16 cellular contexts compared by ENCODE assay signal in the genomic region with DNA sequence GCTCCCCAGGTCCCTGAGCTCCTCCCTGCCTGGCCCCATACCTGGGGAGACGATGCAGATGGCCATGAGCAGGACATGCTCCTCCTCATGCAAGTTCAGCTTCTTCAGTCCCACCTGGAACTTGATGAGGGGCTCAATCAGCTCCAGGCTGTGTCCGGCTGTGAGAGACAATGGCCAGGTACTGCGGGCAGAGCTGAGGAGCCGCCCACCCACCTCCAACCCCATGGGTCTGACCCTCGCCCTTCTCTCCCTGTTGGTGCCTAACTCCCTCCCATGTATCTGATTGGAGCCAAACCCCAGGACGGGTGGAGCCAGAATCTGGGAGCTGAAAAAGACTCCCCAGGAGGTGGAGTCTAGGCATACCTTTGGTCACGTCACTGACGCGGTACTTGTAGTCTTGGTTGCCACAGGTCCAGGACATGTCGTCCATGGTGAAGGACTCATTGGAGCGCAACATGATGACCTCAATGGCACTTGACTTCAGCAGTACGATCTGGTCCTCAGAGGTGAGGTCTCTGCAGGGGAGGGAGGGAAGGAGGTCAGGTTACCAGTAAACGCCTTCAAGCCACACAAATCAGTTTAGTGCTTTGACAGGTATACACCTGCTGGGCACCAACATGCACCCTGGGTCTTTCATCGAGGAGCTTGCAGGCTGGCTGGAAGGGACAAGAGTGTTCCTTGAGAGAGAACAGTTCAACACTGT. TPM values are rescaled to one million over a fixed set of nuclear protein-coding genes. Genes with fewer than 3 reads are reported as not detected.
DNase-seq lines count a peak whose midpoint lies in the region; FAIRE-seq and TF ChIP-seq lines count a peak whose summit lies in the region.
"Had no signal": no experiment of that assay in that cellular context is flagged by ENCODE, and none has a peak within 500 bp of the region (broad histone marks: within the 10 kb centered on the region; RNA-seq: fewer than 3 reads in every experiment).

No MANE protein-coding gene starts in this region.

- peaks cover 0 to 8% (median 7%) of the 10 kb centered on the region in 4 donors for H3K4me1 ChIP-seq in sigmoid colon
- H3K4me1 ChIP-seq: HAP-1 had no signal

- WGBS in sigmoid colon, 2 donors: 92 to 95% methylated on average over 14 of the region's 14 CpGs

- FAIRE-seq in urothelium cell line (lab: Jason Lieb, UNC): no peak
- FAIRE-seq: G401.6, GM12891 had no signal

- no peak overlapping the region for H3K4me3 Mint-ChIP-seq in activated T-helper 1 cell treated with anti-CD3 and anti-CD28 coated beads, Interleukin-12 subunit alpha, Interleukin-12 subunit beta, Interleukin-2, Interleukin-4 antibody, amounts not matched to agents 30 ng/mL and 10 ng/mL and 1 ng/mL, durations not matched to agents 14 hours and 24 hours and 36 hours
- H3K4me3 Mint-ChIP-seq in glutamatergic neuron (ENCODE audit: unreplicated experiment): no peak overlapping the region

- intact Hi-C loops in activated T-helper 1 cell treated with anti-CD3 and anti-CD28 coated beads, Interleukin-12 subunit alpha, Interleukin-12 subunit beta, Interleukin-2, Interleukin-4 antibody, amounts not matched to agents 30 ng/mL and 10 ng/mL and 1 ng/mL, durations not matched to agents 14 hours and 24 hours and 36 hours (cut with micrococcal nuclease): no loop called here
- intact Hi-C loops in sigmoid colon (cut with DNase I): no loop called here

- H3K36me3 ChIP-seq in sigmoid colon: no peaks in the 10 kb centered on the region
- H3K36me3 ChIP-seq: HAP-1 had no signal

- H3K9me3 ChIP-seq in sigmoid colon: no peaks in the 10 kb centered on the region
- H3K9me3 ChIP-seq: HAP-1 had no signal

- H3K27me3 ChIP-seq in sigmoid colon: no peaks in the 10 kb centered on the region

- no peak for TF ChIP-seq POLR2A in sigmoid colon (IDR thresholded peaks at IDR 0.05)

- H3K9me3 Mint-ChIP-seq in activated T-helper 1 cell treated with anti-CD3 and anti-CD28 coated beads, Interleukin-12 subunit alpha, Interleukin-12 subunit beta, Interleukin-2, Interleukin-4 antibody, amounts not matched to agents 30 ng/mL and 10 ng/mL and 1 ng/mL, durations not matched to agents 14 hours and 24 hours and 36 hours: no peaks in the 10 kb centered on the region
- H3K9me3 Mint-ChIP-seq in glutamatergic neuron (ENCODE audit: unreplicated experiment): peaks cover 4% of the 10 kb centered on the region

- DNase-seq in NCI-H146 (lab: John Stamatoyannopoulos, UW): peak; percentile 32
- no peak for DNase-seq in NCI-H146 treated with DMSO at 0.1 percent for 48 hours (lab: John Stamatoyannopoulos, UW; ENCODE audit: unreplicated experiment)
- DNase-seq in NCI-H2029 (lab: John Stamatoyannopoulos, UW): peak; percentile 54
- no peak for DNase-seq in activated T-helper 1 cell treated with anti-CD3 and anti-CD28 coated beads, Interleukin-12 subunit alpha, Interleukin-12 subunit beta, Interleukin-2, Interleukin-4 antibody, amounts not matched to agents 30 ng/mL and 10 ng/mL and 1 ng/mL, durations not matched to agents 14 hours and 24 hours and 36 hours (ENCODE audit: low spot score)
- peak; percentile 58 for DNase-seq in sigmoid colon
- DNase-seq in urothelium cell line (ENCODE audit: low spot score): no peak
- no peak for DNase-seq in ACHN
- DNase-seq in glutamatergic neuron: no peak
- DNase-seq: NCI-H2171; NCI-H524; NK-92 treated with Interleukin-12 subunit alpha and Interleukin-12 subunit beta, amount 100 ng/mL, for 24 hours had no signal

- H3K4me1 Mint-ChIP-seq in activated T-helper 1 cell treated with anti-CD3 and anti-CD28 coated beads, Interleukin-12 subunit alpha, Interleukin-12 subunit beta, Interleukin-2, Interleukin-4 antibody, amounts not matched to agents 30 ng/mL and 10 ng/mL and 1 ng/mL, durations not matched to agents 14 hours and 24 hours and 36 hours (ENCODE audit: low read depth): peaks cover 30% of the 10 kb centered on the region
- H3K4me1 Mint-ChIP-seq in glutamatergic neuron (ENCODE audit: low read depth, unreplicated experiment): no peaks in the 10 kb centered on the region

- no peaks in the 10 kb centered on the region for H3K27me3 Mint-ChIP-seq in activated T-helper 1 cell treated with anti-CD3 and anti-CD28 coated beads, Interleukin-12 subunit alpha, Interleukin-12 subunit beta, Interleukin-2, Interleukin-4 antibody, amounts not matched to agents 30 ng/mL and 10 ng/mL and 1 ng/mL, durations not matched to agents 14 hours and 24 hours and 36 hours (ENCODE audit: insufficient read depth)
- no peaks in the 10 kb centered on the region for H3K27me3 Mint-ChIP-seq in glutamatergic neuron (ENCODE audit: unreplicated experiment)

- no peak for TF ChIP-seq EP300 in sigmoid colon (IDR thresholded peaks at IDR 0.05)

- TF ChIP-seq CTCF in sigmoid colon (IDR thresholded peaks at IDR 0.05) (no peak), glutamatergic neuron (IDR thresholded peaks at IDR 0.05; ENCODE audit: partially characterized antibody, unreplicated experiment) (no peak)

- in situ Hi-C loops in ACHN (cut with HindIII; ENCODE audit: low pct_ligation_motif_present, low pct_unique_long_range_greater_than_20kb, low sequenced_read_pairs): no loop called here

- no peak overlapping the region for H3K27ac ChIP-seq in sigmoid colon
- H3K27ac ChIP-seq: C4-2B, SK-N-MC had no signal

- peaks cover 65% of the 10 kb centered on the region for H3K36me3 Mint-ChIP-seq in activated T-helper 1 cell treated with anti-CD3 and anti-CD28 coated beads, Interleukin-12 subunit alpha, Interleukin-12 subunit beta, Interleukin-2, Interleukin-4 antibody, amounts not matched to agents 30 ng/mL and 10 ng/mL and 1 ng/mL, durations not matched to agents 14 hours and 24 hours and 36 hours (ENCODE audit: low read depth)
- no peaks in the 10 kb centered on the region for H3K36me3 Mint-ChIP-seq in glutamatergic neuron (ENCODE audit: unreplicated experiment)

- H3K4me3 ChIP-seq in sigmoid colon: no peak overlapping the region
- H3K4me3 ChIP-seq: HAP-1, SK-N-MC had no signal

- H3K27ac Mint-ChIP-seq in activated T-helper 1 cell treated with anti-CD3 and anti-CD28 coated beads, Interleukin-12 subunit alpha, Interleukin-12 subunit beta, Interleukin-2, Interleukin-4 antibody, amounts not matched to agents 30 ng/mL and 10 ng/mL and 1 ng/mL, durations not matched to agents 14 hours and 24 hours and 36 hours: peak overlapping the region; percentile 36
- H3K27ac Mint-ChIP-seq in glutamatergic neuron (ENCODE audit: unreplicated experiment): no peak overlapping the region

RNA-seq across cellular contexts. Expression of a gene that starts 26.7 kb away (rescaled TPM):
- total RNA-seq in activated T-helper 1 cell treated with anti-CD3 and anti-CD28 coated beads, Interleukin-12 subunit alpha, Interleukin-12 subunit beta, Interleukin-2, Interleukin-4 antibody, amounts not matched to agents 30 ng/mL and 10 ng/mL and 1 ng/mL, durations not matched to agents 14 hours and 24 hours and 36 hours: 453 and 466 TPM in 2 replicates
- total RNA-seq in sigmoid colon (10 to 100 TPM; 45.3 to 79.2 (median 53.1) TPM), glutamatergic neuron (ENCODE audit: unreplicated experiment) (67.9 TPM)
- 10 to 100 TPM in 2 of 3 donors, 1 to 10 TPM in 1; 6.5 to 44.8 (median 16.8) TPM for polyA plus RNA-seq in sigmoid colon

RNA-seq across cellular contexts. Expression of a gene that starts 58.3 kb away (rescaled TPM):
- total RNA-seq in activated T-helper 1 cell treated with anti-CD3 and anti-CD28 coated beads, Interleukin-12 subunit alpha, Interleukin-12 subunit beta, Interleukin-2, Interleukin-4 antibody, amounts not matched to agents 30 ng/mL and 10 ng/mL and 1 ng/mL, durations not matched to agents 14 hours and 24 hours and 36 hours: 305 and 318 TPM in 2 replicates
- total RNA-seq in sigmoid colon (1 to 10 TPM in 3 of 4 donors, under 1 TPM in 1; 0.71 to 2.5 (median 1.5) TPM), glutamatergic neuron (ENCODE audit: unreplicated experiment) (not detected)
- 10 to 100 TPM; 36.0 to 69.1 (median 60.5) TPM for polyA plus RNA-seq in sigmoid colon

Comparison
In these comparisons a context has a peak if more than half of its experiments do, and no peak if none do; other contexts are left out.
1. DNase-seq: peak in NCI-H146 (single experiment), NCI-H2029 (single experiment) and sigmoid colon (single experiment); none in NCI-H146 treated with DMSO at 0.1 percent for 48 hours (single experiment), activated T-helper 1 cell treated with anti-CD3 and anti-CD28 coated beads, Interleukin-12 subunit alpha, Interleukin-12 subunit beta, Interleukin-2, Interleukin-4 antibody, amounts not matched to agents 30 ng/mL and 10 ng/mL and 1 ng/mL, durations not matched to agents 14 hours and 24 hours and 36 hours (single experiment), urothelium cell line (single experiment), ACHN (single experiment) and glutamatergic neuron (single experiment).
2. RNA of a gene that starts 58.3 kb away (total RNA-seq): 305 to 318 TPM in activated T-helper 1 cell treated with anti-CD3 and anti-CD28 coated beads, Interleukin-12 subunit alpha, Interleukin-12 subunit beta, Interleukin-2, Interleukin-4 antibody, amounts not matched to agents 30 ng/mL and 10 ng/mL and 1 ng/mL, durations not matched to agents 14 hours and 24 hours and 36 hours; 0.71 to 2.5 TPM in sigmoid colon and not detected in glutamatergic neuron (single experiment); every median in the first group is over 10 times any median in the second.